18 cellular contexts compared by ENCODE assay signal in the genomic region with DNA sequence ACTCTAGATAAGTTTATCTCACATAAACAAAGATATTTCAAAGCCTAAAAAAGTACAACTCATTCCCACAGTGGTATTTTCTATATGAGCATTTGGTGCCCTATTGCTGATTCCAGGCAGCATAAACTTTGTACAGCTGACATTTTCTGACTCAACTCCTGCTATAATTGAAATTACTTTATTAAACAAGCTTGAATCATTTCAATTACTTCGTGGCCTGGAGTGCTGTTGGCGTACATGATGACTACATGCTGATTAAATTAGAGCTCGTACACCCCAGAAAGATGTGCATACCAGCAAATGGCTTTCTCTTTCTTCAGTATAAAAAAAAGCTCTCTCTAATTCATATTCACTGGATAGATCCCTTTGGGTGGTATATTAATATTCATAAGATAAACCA.
DNase-seq lines count a peak whose midpoint lies in the region; ATAC-seq, FAIRE-seq and TF ChIP-seq lines count a peak whose summit lies in the region.
"Had no signal": no experiment of that assay in that cellular context is flagged by ENCODE, and none has a peak within 500 bp of the region (broad histone marks: within the 10 kb centered on the region; RNA-seq: fewer than 3 reads in every experiment).

No MANE protein-coding gene starts in this region.

- no peaks in the 10 kb centered on the region for H3K27me3 Mint-ChIP-seq in astrocyte (ENCODE audit: low read depth, unreplicated experiment)
- H3K27me3 Mint-ChIP-seq: CD4-positive, alpha-beta T cell had no signal

- H3F3A ChIP-seq in SK-N-SH (replicated peaks; ENCODE audit: insufficient read depth): no peaks in the 10 kb centered on the region

- H3K9me3 ChIP-seq in SK-N-SH: no peaks in the 10 kb centered on the region
- no peaks in the 10 kb centered on the region for H3K9me3 ChIP-seq in astrocyte (ENCODE audit: insufficient read depth, low read depth, low read length)
- H3K9me3 ChIP-seq: A549, Caco-2, HAP-1 had no signal

- no peaks in the 10 kb centered on the region for H3K27me3 ChIP-seq in SK-N-SH (ENCODE audit: insufficient read depth)
- H3K27me3 ChIP-seq in astrocyte (ENCODE audit: insufficient read depth, low read length): no peaks in the 10 kb centered on the region

- TF ChIP-seq EP300 in SK-N-SH (IDR thresholded peaks at IDR 0.05; ENCODE audit: borderline replicate concordance in 1 of 2, low read depth in 1 of 2, low read length in 1 of 2): no peak

- H3K27ac ChIP-seq in SK-N-SH (ENCODE audit: low read depth in 2 of 2, low read length in 1 of 2): no peak overlapping the region
- no peak overlapping the region for H3K27ac ChIP-seq in astrocyte (ENCODE audit: low read depth, low read length)
- H3K27ac ChIP-seq: 22Rv1, A549, C4-2B had no signal

- no peak overlapping the region for H3K4me3 Mint-ChIP-seq in astrocyte (ENCODE audit: unreplicated experiment)
- H3K4me3 Mint-ChIP-seq: CD4-positive, alpha-beta T cell had no signal

- CTCF ChIA-PET in SK-N-SH (lab: Yijun Ruan, JAX): interaction anchor here (1.3 kb wide), 1 partner anchor 9 kb away, joined by 3 read pairs; no protein-coding TSS in a partner anchor

- H3K27ac Mint-ChIP-seq in astrocyte (ENCODE audit: unreplicated experiment): no peak overlapping the region
- H3K27ac Mint-ChIP-seq: CD4-positive, alpha-beta T cell had no signal

- H4K20me1 ChIP-seq in SK-N-SH (ENCODE audit: insufficient read depth) (no peaks in the 10 kb centered on the region), astrocyte (ENCODE audit: insufficient read depth, low read length) (no peaks in the 10 kb centered on the region)

- no peak overlapping the region for H2AFZ ChIP-seq in SK-N-SH (ENCODE audit: low read depth)
- no peak overlapping the region for H2AFZ ChIP-seq in astrocyte (ENCODE audit: low read depth, low read length)

- H3K4me3 ChIP-seq in SK-N-SH (ENCODE audit: low read depth in 2 of 2, low read length in 1 of 2) (no peak overlapping the region), astrocyte (ENCODE audit: insufficient read depth, low read depth, low read length) (no peak overlapping the region)
- H3K4me3 ChIP-seq: A549, GM12878, HAP-1 had no signal

- H3K4me1 ChIP-seq in SK-N-SH (ENCODE audit: control insufficient read depth in 1 of 2, insufficient read depth in 2 of 2, low read depth in 1 of 2, low read length in 1 of 2) (no peaks in the 10 kb centered on the region; a peak in 1 of 4 replicates), astrocyte (ENCODE audit: insufficient read depth, low read length) (no peaks in the 10 kb centered on the region)
- H3K4me1 ChIP-seq: A549, Caco-2, HAP-1 had no signal

- peaks cover 2% of the 10 kb centered on the region for H3K9me3 Mint-ChIP-seq in astrocyte (ENCODE audit: unreplicated experiment)
- H3K9me3 Mint-ChIP-seq: CD4-positive, alpha-beta T cell had no signal

- ATAC-seq in SK-N-SH treated with all-trans-retinoic acid at 6 μM for 48 hours (no peak), HG03378 (IDR thresholded peaks at IDR 0.05; ENCODE audit: unreplicated experiment) (no peak), HG02798 (IDR thresholded peaks at IDR 0.05; ENCODE audit: poor library complexity, unreplicated experiment) (no peak)
- ATAC-seq: A549, GM12878 had no signal

- no peak for FAIRE-seq in astrocyte (lab: Jason Lieb, UNC)
- FAIRE-seq: A549, D721Med, GM12878, GM19239 had no signal

- H3K4me2 ChIP-seq in SK-N-SH (no peak overlapping the region), astrocyte (ENCODE audit: low read length) (no peak overlapping the region)
- H3K4me2 ChIP-seq: A549 had no signal

- no peaks in the 10 kb centered on the region for H3K36me3 Mint-ChIP-seq in astrocyte (ENCODE audit: low read depth, unreplicated experiment)

- 8% methylated on average over 3 of the region's 3 CpGs for WGBS in SK-N-SH (ENCODE audit: low lambda C conversion rate)

- TF ChIP-seq RAD21 in SK-N-SH (IDR thresholded peaks at IDR 0.05; ENCODE audit: low read length): no peak

- no peaks in the 10 kb centered on the region for H3K9me2 ChIP-seq in SK-N-SH

- DNase-seq in SK-N-SH: no peak
- DNase-seq in M059J (ENCODE audit: low read depth): peak; percentile 28
- peak; percentile 31 for DNase-seq in astrocyte (ENCODE audit: low read depth)
- DNase-seq in renal cortical epithelial cell (ENCODE audit: low read depth): peak; percentile 3
- no peak for DNase-seq in NCI-H1930 (lab: John Stamatoyannopoulos, UW)
- DNase-seq: AML-193; Caco-2; CD4-positive, alpha-beta T cell had no signal

- no peaks in the 10 kb centered on the region for H3K79me2 ChIP-seq in SK-N-SH (ENCODE audit: insufficient read depth)
- H3K79me2 ChIP-seq in astrocyte (ENCODE audit: insufficient read depth, low read length): no peaks in the 10 kb centered on the region

- TF ChIP-seq CTCF in SK-N-SH (IDR thresholded peaks at IDR 0.05): no peak
- TF ChIP-seq CTCF in astrocyte (IDR thresholded peaks at IDR 0.05; ENCODE audit: insufficient read depth, low read depth, low read length): no peak

- no peaks in the 10 kb centered on the region for H3K36me3 ChIP-seq in SK-N-SH (replicated peaks in 1 of 2; ENCODE audit: control insufficient read depth in 1 of 2, insufficient read depth in 2 of 2, low read length in 1 of 2)
- H3K36me3 ChIP-seq in astrocyte (ENCODE audit: insufficient read depth, low read length): no peaks in the 10 kb centered on the region
- H3K36me3 ChIP-seq: HAP-1 had no signal

- no peaks in the 10 kb centered on the region for H3K4me1 Mint-ChIP-seq in astrocyte (ENCODE audit: low read depth, unreplicated experiment)

- H3K9ac ChIP-seq in SK-N-SH (no peak overlapping the region), astrocyte (ENCODE audit: low read length) (no peak overlapping the region)

- POLR2A ChIA-PET in SK-N-SH (lab: Yijun Ruan, JAX): no interaction called here

TF ChIP-seq in SK-N-SH treated with all-trans-retinoic acid at 6 μM for 48 hours, 23 proteins besides CTCF, POLR2A, EP300 and RAD21:
- peak; percentile 66 for TF ChIP-seq ISL1 (CRISPR knock-in tag; IDR thresholded peaks at IDR 0.05)
- TF ChIP-seq CSDC2 (CRISPR knock-in tag; IDR thresholded peaks at IDR 0.05): no peak

TF ChIP-seq in SK-N-SH, 30 proteins besides CTCF, POLR2A, EP300 and RAD21:
- TF ChIP-seq, protein P1, sequence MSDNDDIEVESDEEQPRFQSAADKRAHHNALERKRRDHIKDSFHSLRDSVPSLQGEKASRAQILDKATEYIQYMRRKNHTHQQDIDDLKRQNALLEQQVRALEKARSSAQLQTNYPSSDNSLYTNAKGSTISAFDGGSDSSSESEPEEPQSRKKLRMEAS (IDR thresholded peaks at IDR 0.05; ENCODE audit: low read depth): no peak
- TF ChIP-seq RFX5 (IDR thresholded peaks at IDR 0.05; ENCODE audit: low read length) (no peak), GABPA (IDR thresholded peaks at IDR 0.05; ENCODE audit: low read depth) (no peak), MXI1 (IDR thresholded peaks at IDR 0.05; ENCODE audit: low read depth, low read length) (no peak), TAF1 (IDR thresholded peaks at IDR 0.05; ENCODE audit: borderline replicate concordance, low read depth, low read length) (no peak), PBX3 (IDR thresholded peaks at IDR 0.05) (no peak), FOXM1 (IDR thresholded peaks at IDR 0.05; ENCODE audit: low read depth) (no peak), RXRA (IDR thresholded peaks at IDR 0.05; ENCODE audit: borderline replicate concordance, low read depth) (no peak), USF2 (IDR thresholded peaks at IDR 0.05; ENCODE audit: borderline replicate concordance, low read depth, low read length) (no peak), USF1 (IDR thresholded peaks at IDR 0.05; ENCODE audit: borderline replicate concordance, low read depth) (no peak), YY1 (IDR thresholded peaks at IDR 0.05; ENCODE audit: low read depth) (no peak), SIN3A (IDR thresholded peaks at IDR 0.05; ENCODE audit: borderline replicate concordance, low read depth, low read length) (no peak)

Comparison
In these comparisons a context has a peak if more than half of its experiments do, and no peak if none do; other contexts are left out.
1. DNase-seq: peak in M059J (single experiment), astrocyte (single experiment) and renal cortical epithelial cell (single experiment); none in SK-N-SH (single experiment) and NCI-H1930 (0 of 2).